In the genomic region with DNA sequence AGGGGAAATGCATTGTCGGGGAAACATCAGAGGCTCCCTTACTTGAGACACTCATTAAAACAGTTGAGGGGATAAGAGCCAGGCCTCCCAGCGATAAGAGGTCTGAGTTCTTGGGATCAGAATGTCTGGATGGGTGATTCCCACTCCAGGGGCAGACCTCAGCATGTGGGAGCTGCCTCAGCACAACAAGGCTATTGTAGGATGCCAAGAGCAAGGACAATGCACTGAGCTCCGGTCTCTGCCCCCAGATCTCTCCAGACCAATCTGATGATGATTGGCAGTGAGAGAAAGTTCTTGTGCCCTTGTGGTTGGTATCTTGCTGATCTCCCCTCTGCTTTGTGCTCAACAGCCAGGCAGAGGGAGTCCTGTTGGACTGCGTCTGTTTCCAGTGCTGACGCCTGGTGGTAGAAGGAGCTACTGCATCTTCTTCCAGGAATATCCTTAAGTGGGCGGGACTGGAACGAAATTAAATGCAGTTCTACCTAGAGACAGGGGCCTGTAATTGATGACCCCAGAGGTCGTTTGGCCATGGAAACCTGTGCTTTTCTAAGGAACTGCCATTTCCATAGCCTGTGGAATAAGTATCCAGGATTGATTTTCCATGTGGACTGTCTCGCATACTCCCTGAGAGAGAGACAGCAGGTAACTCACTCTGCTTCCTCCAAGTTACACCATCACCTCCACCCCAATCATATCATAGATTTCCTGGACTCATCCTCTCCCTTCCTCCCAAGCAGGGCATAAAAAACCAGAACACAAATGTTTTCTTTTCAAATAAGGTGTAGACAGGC, we compare ENCODE assay signal across 8 cellular contexts. TPM values are rescaled to one million over a fixed set of nuclear protein-coding genes. Genes with fewer than 3 reads are reported as not detected.
DNase-seq lines count a peak whose midpoint lies in the region; ATAC-seq and TF ChIP-seq lines count a peak whose summit lies in the region.

No MANE protein-coding gene starts in this region.

- H3K9me3 Mint-ChIP-seq in naive B cell: no peaks in the 10 kb centered on the region

- peak; percentile 83 for ATAC-seq in GM18861 (IDR thresholded peaks at IDR 0.05; ENCODE audit: unreplicated experiment)
- ATAC-seq in HG03103 (IDR thresholded peaks at IDR 0.05; ENCODE audit: low read depth, unreplicated experiment): peak; percentile 84
- peak; percentile 66 to 80 for ATAC-seq in naive B cell (ENCODE audit: low read depth in 2 of 2)

- H3K4me3 ChIP-seq in BE2C (ENCODE audit: low read depth, low read length): no peak overlapping the region
- H3K4me3 ChIP-seq in epithelial cell of esophagus (ENCODE audit: low read length): no peak overlapping the region
- no peak overlapping the region for H3K4me3 ChIP-seq in thyroid gland (replicated peaks in 1 of 3)

- no peak for TF ChIP-seq POLR2A in thyroid gland (IDR thresholded peaks at IDR 0.05)

- H3K27me3 Mint-ChIP-seq in naive B cell: peaks cover 39 to 66% (median 60%) of the 10 kb centered on the region in 3 donors

- intact Hi-C loops in thyroid gland (cut with DNase I): loop anchor here (5.0 kb wide), 1 partner anchor 36 kb away; no protein-coding TSS in a partner anchor

- H3K36me3 ChIP-seq in BE2C (no peaks in the 10 kb centered on the region), thyroid gland (no peaks in the 10 kb centered on the region)

- H3K4me1 Mint-ChIP-seq in naive B cell: peaks cover 0 to 5% (median 0%) of the 10 kb centered on the region in 3 donors

- peak overlapping the region in 1 of 6 donors; percentile 73 for H3K27ac Mint-ChIP-seq in naive B cell

- no peak overlapping the region for H3K4me3 Mint-ChIP-seq in naive B cell

- H3K36me3 Mint-ChIP-seq in naive B cell: peaks cover 0 to 16% of the 10 kb centered on the region in 2 donors

- H3K9me3 ChIP-seq in BE2C (no peaks in the 10 kb centered on the region), thyroid gland (no peaks in the 10 kb centered on the region)

- WGBS in thyroid gland, 2 donors: 25 to 26% methylated on average over 9 of the region's 9 CpGs

- H3K27me3 ChIP-seq in BE2C: no peaks in the 10 kb centered on the region
- no peaks in the 10 kb centered on the region for H3K27me3 ChIP-seq in thyroid gland

- DNase-seq in BE2C (peak; percentile 72), NCI-H2227 treated with DMSO at 0.1 percent for 48 hours (lab: John Stamatoyannopoulos, UW) (peak; percentile 33), epithelial cell of esophagus (ENCODE audit: low read depth) (peak; percentile 80), naive B cell (peak; percentile 28), thyroid gland (peak; percentile 74 to 79)
- DNase-seq in activated CD4-positive, alpha-beta T cell treated with anti-CD3 and anti-CD28 coated beads, Interleukin-2, amount 50 U/mL, for 4 hours: peak; percentile 7 to 10

- TF ChIP-seq CTCF in BE2C (IDR thresholded peaks at IDR 0.05; ENCODE audit: low read depth, low read length): peak; percentile 89
- TF ChIP-seq CTCF in epithelial cell of esophagus (IDR thresholded peaks at IDR 0.05; ENCODE audit: insufficient read depth, low read depth, low read length, missing control alignments): peak; percentile 96
- peak; percentile 38 to 86 (median 80) for TF ChIP-seq CTCF in thyroid gland (IDR thresholded peaks at IDR 0.05)

- H3K4me1 ChIP-seq in BE2C: no peaks in the 10 kb centered on the region
- H3K4me1 ChIP-seq in thyroid gland: no peaks in the 10 kb centered on the region

- no peak overlapping the region for H3K27ac ChIP-seq in thyroid gland

RNA-seq across cellular contexts. Expression of gene ACKR1, which starts 6.7 kb away (rescaled TPM):
- not detected for polyA plus RNA-seq in BE2C (2012; ENCODE audit: insufficient read depth, insufficient read length, low read depth)
- not detected for polyA plus RNA-seq in naive B cell (ENCODE audit: low read depth in 6 of 6)
- 10 to 100 TPM; 13.3 to 37.4 (median 24.1) TPM for total RNA-seq in thyroid gland

RNA-seq across cellular contexts. Expression of gene CADM3, which starts 26.5 kb away (rescaled TPM):
- 1.2 TPM for polyA plus RNA-seq in BE2C (2012; ENCODE audit: insufficient read depth, insufficient read length, low read depth)
- not detected for polyA plus RNA-seq in naive B cell (ENCODE audit: low read depth in 6 of 6)
- total RNA-seq in thyroid gland: 1 to 10 TPM in 3 of 4 donors, under 1 TPM in 1; 0.73 to 4.8 (median 3.8) TPM

Comparison
In these comparisons a context has a peak if more than half of its experiments do, and no peak if none do; other contexts are left out.
1. DNase-seq: peak in every context shown above with its lines; median percentile 80 in epithelial cell of esophagus; 76 in thyroid gland; 72 in BE2C; 33 in NCI-H2227 treated with DMSO at 0.1 percent for 48 hours; 28 in naive B cell; 8 in activated CD4-positive, alpha-beta T cell treated with anti-CD3 and anti-CD28 coated beads, Interleukin-2, amount 50 U/mL, for 4 hours.